ENCODE assay signal across 20 cellular contexts in genomic region chr17:79531191-79531590, GRCh38.
"Had no signal": no experiment of that assay in that cellular context is flagged by ENCODE, and none has a peak within 500 bp of the region (broad histone marks: within the 10 kb centered on the region; RNA-seq: fewer than 3 reads in every experiment).

No MANE protein-coding gene starts in this region.

- H3K4me3 ChIP-seq: breast epithelium, esophagus squamous epithelium, skin epidermis, tibial artery, upper lobe of right lung had no signal

- DNase-seq: activated CD4-positive, alpha-beta T cell treated with anti-CD3 and anti-CD28 coated beads for 36 hours; activated CD4-positive, CD25-positive, alpha-beta regulatory T cell; activated CD8-positive, alpha-beta memory T cell treated with anti-CD3 and anti-CD28 coated beads, Interleukin-2, amount 10 ng/mL, durations not matched to agents 7 days and 5 days; activated CD8-positive, alpha-beta T cell treated with anti-CD3 and anti-CD28 coated beads, Interleukin-2, amount 10 ng/mL, durations not matched to agents 7 days and 5 days; activated naive CD8-positive, alpha-beta T cell treated with anti-CD3 and anti-CD28 coated beads, Interleukin-2, amount 50 U/mL, for 24 hours; activated T-cell treated with anti-CD3 and anti-CD28 coated beads, Interleukin-2, amount 50 U/mL, for 48 hours; amygdala; dermis blood vessel endothelial cell; effector CD8-positive, alpha-beta T cell; esophagus squamous epithelium; foreskin melanocyte; naive B cell; nucleus accumbens; stimulated activated CD4-positive, alpha-beta T cell treated with anti-CD3 and anti-CD28 coated beads, Interleukin-4, amount 100 ng/mL, for 24 hours; T-helper 1 cell; tibial artery; upper lobe of right lung had no signal

- H3K9me3 ChIP-seq: breast epithelium, esophagus squamous epithelium, tibial artery, upper lobe of right lung had no signal

- H3K27ac ChIP-seq: breast epithelium, epithelial cell of prostate, esophagus squamous epithelium, skin epidermis, tibial artery, upper lobe of right lung had no signal

- H3K4me1 ChIP-seq: breast epithelium, esophagus squamous epithelium, tibial artery, upper lobe of right lung had no signal

- H3K36me3 ChIP-seq: breast epithelium, esophagus squamous epithelium, tibial artery, upper lobe of right lung had no signal
